11 cellular contexts compared by ENCODE assay signal in the genomic region with DNA sequence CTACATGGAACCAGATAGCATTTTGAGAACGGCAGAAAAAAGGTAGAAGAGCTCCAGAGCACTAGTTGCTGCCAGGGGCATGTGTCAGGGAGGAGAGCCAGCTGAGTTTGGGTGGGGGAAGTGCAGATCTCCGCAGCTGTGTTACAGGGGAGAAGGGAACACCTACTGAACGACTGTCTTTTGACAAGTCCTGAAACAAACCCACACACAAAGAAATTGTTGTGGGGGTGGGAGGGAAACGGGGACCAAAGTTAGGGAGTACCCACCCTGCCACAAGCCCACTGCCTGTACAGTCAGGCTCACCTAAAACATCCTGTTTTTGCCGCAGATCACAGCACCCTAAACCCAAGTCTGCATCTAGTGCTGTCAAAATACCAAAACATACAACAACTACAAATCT. TPM values are rescaled to one million over a fixed set of nuclear protein-coding genes. Genes with fewer than 3 reads are reported as not detected.
DNase-seq lines count a peak whose midpoint lies in the region; ATAC-seq lines count a peak whose summit lies in the region.
"Had no signal": no experiment of that assay in that cellular context is flagged by ENCODE, and none has a peak within 500 bp of the region (broad histone marks: within the 10 kb centered on the region; RNA-seq: fewer than 3 reads in every experiment).

No MANE protein-coding gene starts in this region.

- peak; percentile 70 for DNase-seq in Jurkat, Clone E6-1 (ENCODE audit: low read depth, low spot score)
- peak; percentile 57 for DNase-seq in activated CD4-positive, alpha-beta T cell treated with anti-CD3 and anti-CD28 coated beads, Interleukin-2, amount 50 U/mL, for 1 hour
- DNase-seq in activated naive CD8-positive, alpha-beta T cell treated with anti-CD3 and anti-CD28 coated beads, Interleukin-2, amount 50 U/mL, for 24 hours, result no peak
- DNase-seq in stimulated activated CD4-positive, alpha-beta T cell treated with anti-CD3 and anti-CD28 coated beads, Interleukin-1b, Interleukin-23, amount 100 ng/mL, for 48 hours, result peak; percentile 22
- DNase-seq in NCI-H1930 (lab: John Stamatoyannopoulos, UW) (no peak), germinal center (ENCODE audit: low spot score) (no peak)
- DNase-seq: dermis blood vessel endothelial cell, right cardiac atrium had no signal

- H3K9me3 Mint-ChIP-seq in activated naive CD8-positive, alpha-beta T cell treated with anti-CD3 and anti-CD28 coated beads, Interleukin-2, amount 50 U/mL, for 24 hours, result no peaks in the 10 kb centered on the region
- H3K9me3 Mint-ChIP-seq: memory B cell had no signal

- H3K4me3 Mint-ChIP-seq in activated naive CD8-positive, alpha-beta T cell treated with anti-CD3 and anti-CD28 coated beads, Interleukin-2, amount 50 U/mL, for 24 hours, result peak overlapping the region; percentile 61
- H3K4me3 Mint-ChIP-seq: memory B cell had no signal

- peaks cover 99% of the 10 kb centered on the region for H3K4me1 Mint-ChIP-seq in activated naive CD8-positive, alpha-beta T cell treated with anti-CD3 and anti-CD28 coated beads, Interleukin-2, amount 50 U/mL, for 24 hours

- H3K36me3 Mint-ChIP-seq in activated naive CD8-positive, alpha-beta T cell treated with anti-CD3 and anti-CD28 coated beads, Interleukin-2, amount 50 U/mL, for 24 hours (ENCODE audit: low read depth), result peaks cover 11% of the 10 kb centered on the region
- H3K36me3 Mint-ChIP-seq: memory B cell had no signal

- peak overlapping the region; percentile 98 for H3K27ac Mint-ChIP-seq in activated naive CD8-positive, alpha-beta T cell treated with anti-CD3 and anti-CD28 coated beads, Interleukin-2, amount 50 U/mL, for 24 hours
- H3K27ac Mint-ChIP-seq: memory B cell had no signal

- H3K4me3 ChIP-seq in Jurkat, Clone E6-1 (ENCODE audit: low read length), result no peak overlapping the region

- peak; percentile 4 for ATAC-seq in activated naive CD8-positive, alpha-beta T cell treated with anti-CD3 and anti-CD28 coated beads, Interleukin-2, amount 50 U/mL, for 24 hours
- ATAC-seq in GM21723 (IDR thresholded peaks at IDR 0.05; ENCODE audit: unreplicated experiment) (no peak), GM18519 (IDR thresholded peaks at IDR 0.05; ENCODE audit: low FRiP score, unreplicated experiment) (no peak)

- no peaks in the 10 kb centered on the region for H3K27me3 Mint-ChIP-seq in activated naive CD8-positive, alpha-beta T cell treated with anti-CD3 and anti-CD28 coated beads, Interleukin-2, amount 50 U/mL, for 24 hours

RNA-seq across cellular contexts. Expression of gene LEF1, which starts 55.5 kb away (rescaled TPM):
- polyA plus RNA-seq in Jurkat, Clone E6-1 (2012; ENCODE audit: insufficient read depth, insufficient read length), result 288 TPM

Comparison
In these comparisons a context has a peak if more than half of its experiments do, and no peak if none do; other contexts are left out.
1. DNase-seq: peak in Jurkat, Clone E6-1 (single experiment), activated CD4-positive, alpha-beta T cell treated with anti-CD3 and anti-CD28 coated beads, Interleukin-2, amount 50 U/mL, for 1 hour (single experiment) and stimulated activated CD4-positive, alpha-beta T cell treated with anti-CD3 and anti-CD28 coated beads, Interleukin-1b, Interleukin-23, amount 100 ng/mL, for 48 hours (single experiment); none in activated naive CD8-positive, alpha-beta T cell treated with anti-CD3 and anti-CD28 coated beads, Interleukin-2, amount 50 U/mL, for 24 hours (single experiment), NCI-H1930 (0 of 2) and germinal center (single experiment).